ENCODE assay signal across 8 cellular contexts in genomic region chr13:27375686-27376326, GRCh38. TPM values are rescaled to one million over a fixed set of nuclear protein-coding genes. Genes with fewer than 3 reads are reported as not detected.
DNase-seq lines count a peak whose midpoint lies in the region; ATAC-seq and TF ChIP-seq lines count a peak whose summit lies in the region.

No MANE protein-coding gene starts in this region.

- H3K9me3 Mint-ChIP-seq in activated CD8-positive, alpha-beta T cell treated with anti-CD3 and anti-CD28 coated beads, Interleukin-2, amount 10 ng/mL, durations not matched to agents 7 days and 5 days (ENCODE audit: insufficient read depth), result no peaks in the 10 kb centered on the region
- peaks cover 3% of the 10 kb centered on the region for H3K9me3 Mint-ChIP-seq in nephron progenitor cell

- no peaks in the 10 kb centered on the region for H3K9me3 ChIP-seq in tibial artery

- H3K27ac Mint-ChIP-seq in activated CD8-positive, alpha-beta T cell treated with anti-CD3 and anti-CD28 coated beads, Interleukin-2, amount 10 ng/mL, durations not matched to agents 7 days and 5 days, result no peak overlapping the region
- no peak overlapping the region for H3K27ac Mint-ChIP-seq in nephron progenitor cell

- peak; percentile 71 for DNase-seq in GM13976 (ENCODE audit: low spot score)
- DNase-seq in NCI-H748 (lab: John Stamatoyannopoulos, UW; ENCODE audit: unreplicated experiment), result peak; percentile 79
- peak; percentile 61 for DNase-seq in activated CD8-positive, alpha-beta T cell treated with anti-CD3 and anti-CD28 coated beads, Interleukin-2, amount 10 ng/mL, durations not matched to agents 7 days and 5 days
- peak; percentile 52 for DNase-seq in epithelial cell of esophagus (ENCODE audit: low read depth)
- peak; percentile 87 for DNase-seq in nephron progenitor cell
- DNase-seq in tibial artery, result peak; percentile 41 to 69

- peaks cover 0 to 8% (median 3%) of the 10 kb centered on the region in 4 donors for H3K4me1 ChIP-seq in tibial artery

- no peak overlapping the region for H3K4me3 Mint-ChIP-seq in activated CD8-positive, alpha-beta T cell treated with anti-CD3 and anti-CD28 coated beads, Interleukin-2, amount 10 ng/mL, durations not matched to agents 7 days and 5 days
- H3K4me3 Mint-ChIP-seq in nephron progenitor cell, result no peak overlapping the region

- TF ChIP-seq CTCF in 22Rv1 (IDR thresholded peaks at IDR 0.05) (peak; percentile 88), GM13976 (IDR thresholded peaks at IDR 0.05; ENCODE audit: borderline replicate concordance, control extremely low read depth, extremely low read depth, insufficient read depth, missing control alignments) (peak; percentile 62), epithelial cell of esophagus (IDR thresholded peaks at IDR 0.05; ENCODE audit: insufficient read depth, low read depth, low read length, missing control alignments) (peak; percentile 83), nephron progenitor cell (IDR thresholded peaks at IDR 0.05) (peak; percentile 76), tibial artery (IDR thresholded peaks at IDR 0.05) (peak; percentile 64 to 66)

- no peaks in the 10 kb centered on the region for H3K36me3 Mint-ChIP-seq in activated CD8-positive, alpha-beta T cell treated with anti-CD3 and anti-CD28 coated beads, Interleukin-2, amount 10 ng/mL, durations not matched to agents 7 days and 5 days (ENCODE audit: low read depth)
- H3K36me3 Mint-ChIP-seq in nephron progenitor cell (ENCODE audit: low read depth), result no peaks in the 10 kb centered on the region

- intact Hi-C loops in tibial artery (cut with DNase I; ENCODE audit: low total_unique reads), result loop anchor here (10.0 kb wide), 1 partner anchor 49 kb away; the partner anchor contains the start of gene GTF3A

- POLR2A ChIA-PET in activated CD8-positive, alpha-beta T cell treated with anti-CD3 and anti-CD28 coated beads, Interleukin-2, amount 10 ng/mL, durations not matched to agents 7 days and 5 days (lab: Charles Lee), result no interaction called here

- in situ Hi-C loops in GM13976 (cut with MboI; ENCODE audit: low sequenced_read_pairs, unreplicated experiment), result loop anchor here (10.0 kb wide), 2 partner anchors 449 to 599 kb away; no protein-coding TSS in a partner anchor

- peaks cover 3% of the 10 kb centered on the region for H3K4me1 Mint-ChIP-seq in activated CD8-positive, alpha-beta T cell treated with anti-CD3 and anti-CD28 coated beads, Interleukin-2, amount 10 ng/mL, durations not matched to agents 7 days and 5 days (ENCODE audit: low read depth)
- peaks cover 37% of the 10 kb centered on the region for H3K4me1 Mint-ChIP-seq in nephron progenitor cell

- H3K27ac ChIP-seq in 22Rv1, result no peak overlapping the region
- no peak overlapping the region for H3K27ac ChIP-seq in tibial artery

- peaks cover 9% of the 10 kb centered on the region for H3K27me3 Mint-ChIP-seq in activated CD8-positive, alpha-beta T cell treated with anti-CD3 and anti-CD28 coated beads, Interleukin-2, amount 10 ng/mL, durations not matched to agents 7 days and 5 days (ENCODE audit: low read depth)
- peaks cover 27% of the 10 kb centered on the region for H3K27me3 Mint-ChIP-seq in nephron progenitor cell (ENCODE audit: low read depth, poor library complexity)

- no peaks in the 10 kb centered on the region for H3K36me3 ChIP-seq in tibial artery

- H3K4me3 ChIP-seq in epithelial cell of esophagus (ENCODE audit: low read length) (no peak overlapping the region), tibial artery (no peak overlapping the region)

- CTCF ChIA-PET in activated CD8-positive, alpha-beta T cell treated with anti-CD3 and anti-CD28 coated beads, Interleukin-2, amount 10 ng/mL, durations not matched to agents 7 days and 5 days (lab: Charles Lee), result interaction anchor here (0.9 to 9.1 kb wide), 10 partner anchors 8 to 452 kb away, joined by 3 to 138 read pairs (median 4); no protein-coding TSS in a partner anchor

- H3K27me3 ChIP-seq in tibial artery, result peaks cover 0 to 29% of the 10 kb centered on the region in 2 donors

- ATAC-seq in activated CD8-positive, alpha-beta T cell treated with anti-CD3 and anti-CD28 coated beads, Interleukin-2, amount 10 ng/mL, durations not matched to agents 7 days and 5 days, result peak; percentile 52
- ATAC-seq in HG03342 (IDR thresholded peaks at IDR 0.05; ENCODE audit: unreplicated experiment), result no peak

RNA-seq across cellular contexts. Expression of gene GTF3A, which starts 48.6 kb away (rescaled TPM):
- total RNA-seq in activated CD8-positive, alpha-beta T cell treated with anti-CD3 and anti-CD28 coated beads, Interleukin-2, amount 10 ng/mL, durations not matched to agents 7 days and 5 days, result 100 to 1,000 TPM; 227 to 233 TPM
